ENCODE assay signal across 8 cellular contexts in the genomic region with DNA sequence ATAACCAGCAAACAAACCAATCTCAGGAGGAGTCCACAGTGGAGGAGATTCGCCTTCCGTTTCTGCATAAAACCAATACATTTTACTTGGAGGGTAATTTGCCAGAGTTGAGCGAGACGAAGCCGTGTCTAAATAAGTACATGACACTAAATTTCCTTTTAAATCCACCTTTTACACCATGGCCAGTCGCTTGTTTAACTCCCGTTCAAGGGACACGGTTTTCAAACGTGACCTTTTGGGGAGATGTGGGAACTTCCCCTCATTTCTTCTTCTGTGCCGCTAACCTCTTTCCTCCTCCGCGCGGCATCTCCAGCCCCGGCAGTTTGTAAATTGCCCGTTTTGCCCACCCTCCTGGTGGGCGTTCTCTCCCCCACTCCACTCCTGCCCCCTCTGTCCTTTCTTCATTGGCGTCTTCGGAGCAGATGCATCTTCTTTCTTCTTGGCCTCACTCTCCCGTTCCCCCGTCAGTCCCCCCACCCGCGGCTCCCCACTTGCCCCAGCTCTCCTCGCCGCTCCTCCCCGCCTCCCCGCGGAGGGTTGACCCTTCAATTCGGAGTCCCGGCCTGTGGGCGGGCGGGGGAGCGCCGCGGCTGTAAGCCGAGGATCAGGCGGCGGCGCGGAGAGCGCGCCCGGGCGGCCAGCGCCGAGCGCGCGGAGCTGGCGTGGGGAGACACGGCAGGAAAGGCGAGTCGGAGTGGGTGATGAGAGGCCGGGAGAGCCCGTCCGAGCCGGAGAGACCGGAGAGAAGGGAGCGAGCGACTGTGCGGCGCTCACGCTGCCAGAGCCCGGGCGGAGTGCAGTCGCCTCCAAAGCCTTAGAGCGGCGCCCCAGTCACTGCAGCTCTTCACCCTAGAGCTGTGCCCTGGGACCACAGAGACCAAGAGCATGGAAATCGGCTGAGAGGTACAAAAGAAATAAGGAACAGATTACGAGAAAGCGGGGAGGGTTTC. TPM values are rescaled to one million over a fixed set of nuclear protein-coding genes. Genes with fewer than 3 reads are reported as not detected.
DNase-seq lines count a peak whose midpoint lies in the region; ATAC-seq lines count a peak whose summit lies in the region.

A gene (plus strand): TSS at position 584 of the 950 bp plus-strand sequence.

- H3K27me3 Mint-ChIP-seq in activated CD8-positive, alpha-beta memory T cell treated with anti-CD3 and anti-CD28 coated beads, Interleukin-2, amount 10 ng/mL, durations not matched to agents 7 days and 5 days: peaks cover 55% of the 10 kb centered on the region

- H3K27ac Mint-ChIP-seq in activated CD8-positive, alpha-beta memory T cell treated with anti-CD3 and anti-CD28 coated beads, Interleukin-2, amount 10 ng/mL, durations not matched to agents 7 days and 5 days: peak within 1 kb of the TSS; percentile 22

- H3K4me3 Mint-ChIP-seq in activated CD8-positive, alpha-beta memory T cell treated with anti-CD3 and anti-CD28 coated beads, Interleukin-2, amount 10 ng/mL, durations not matched to agents 7 days and 5 days: peak within 1 kb of the TSS; percentile 26

- CTCF ChIA-PET in activated CD8-positive, alpha-beta memory T cell treated with anti-CD3 and anti-CD28 coated beads, Interleukin-2, amount 10 ng/mL, durations not matched to agents 7 days and 5 days (lab: Charles Lee): no interaction called here

- H3K36me3 Mint-ChIP-seq in activated CD8-positive, alpha-beta memory T cell treated with anti-CD3 and anti-CD28 coated beads, Interleukin-2, amount 10 ng/mL, durations not matched to agents 7 days and 5 days: no peaks in the 10 kb centered on the region

- H3K9me3 Mint-ChIP-seq in activated CD8-positive, alpha-beta memory T cell treated with anti-CD3 and anti-CD28 coated beads, Interleukin-2, amount 10 ng/mL, durations not matched to agents 7 days and 5 days (ENCODE audit: low read depth): no peaks in the 10 kb centered on the region

- H3K27ac ChIP-seq in angular gyrus (ENCODE audit: low read depth, low read length): peak within 1 kb of the TSS; percentile 93

- intact Hi-C loops in left cardiac atrium (cut with DNase I): no loop called here

- DNase-seq in activated CD8-positive, alpha-beta memory T cell treated with anti-CD3 and anti-CD28 coated beads, Interleukin-2, amount 10 ng/mL, durations not matched to agents 7 days and 5 days: no peak
- DNase-seq in activated CD8-positive, alpha-beta memory T cell treated with anti-CD3 and anti-CD28 coated beads for 24 hours: no peak
- DNase-seq in NCI-H2227 treated with DMSO at 0.1 percent for 48 hours (lab: John Stamatoyannopoulos, UW) (peak; percentile 85), left cardiac atrium (peak; percentile 76), occipital lobe (lab: John Stamatoyannopoulos, UW) (peak; percentile 71), SW 1271 (lab: John Stamatoyannopoulos, UW) (no peak)

- peaks cover 21% of the 10 kb centered on the region for H3K4me1 Mint-ChIP-seq in activated CD8-positive, alpha-beta memory T cell treated with anti-CD3 and anti-CD28 coated beads, Interleukin-2, amount 10 ng/mL, durations not matched to agents 7 days and 5 days

- ATAC-seq in activated CD8-positive, alpha-beta memory T cell treated with anti-CD3 and anti-CD28 coated beads, Interleukin-2, amount 10 ng/mL, durations not matched to agents 7 days and 5 days: no peak
- ATAC-seq in left cardiac atrium (peak; percentile 79 to 83), HG03354 (IDR thresholded peaks at IDR 0.05; ENCODE audit: poor library complexity, severe bottlenecking, unreplicated experiment) (no peak)

RNA-seq across cellular contexts. Expression of the gene that starts here (rescaled TPM):
- not detected for total RNA-seq in activated CD8-positive, alpha-beta memory T cell treated with anti-CD3 and anti-CD28 coated beads, Interleukin-2, amount 10 ng/mL, durations not matched to agents 7 days and 5 days
- 1 to 10 TPM; 2.2 to 2.5 TPM for total RNA-seq in left cardiac atrium
- total RNA-seq in occipital lobe: 126 TPM

Comparison
In these comparisons a context has a peak if more than half of its experiments do, and no peak if none do; other contexts are left out.
1. RNA of the gene that starts here (total RNA-seq): 126 TPM in occipital lobe (single experiment); 2.2 to 2.5 TPM in left cardiac atrium and not detected in activated CD8-positive, alpha-beta memory T cell treated with anti-CD3 and anti-CD28 coated beads, Interleukin-2, amount 10 ng/mL, durations not matched to agents 7 days and 5 days; every median in the first group is over 10 times any median in the second.
2. ATAC-seq: peak in left cardiac atrium (2 of 2); none in activated CD8-positive, alpha-beta memory T cell treated with anti-CD3 and anti-CD28 coated beads, Interleukin-2, amount 10 ng/mL, durations not matched to agents 7 days and 5 days (single experiment) and HG03354 (single experiment).
3. DNase-seq: peak in NCI-H2227 treated with DMSO at 0.1 percent for 48 hours (single experiment), left cardiac atrium (single experiment) and occipital lobe (single experiment); none in activated CD8-positive, alpha-beta memory T cell treated with anti-CD3 and anti-CD28 coated beads, Interleukin-2, amount 10 ng/mL, durations not matched to agents 7 days and 5 days (single experiment), activated CD8-positive, alpha-beta memory T cell treated with anti-CD3 and anti-CD28 coated beads for 24 hours (single experiment) and SW 1271 (0 of 2).